1 cellular context compared by ENCODE assay signal in the genomic region with DNA sequence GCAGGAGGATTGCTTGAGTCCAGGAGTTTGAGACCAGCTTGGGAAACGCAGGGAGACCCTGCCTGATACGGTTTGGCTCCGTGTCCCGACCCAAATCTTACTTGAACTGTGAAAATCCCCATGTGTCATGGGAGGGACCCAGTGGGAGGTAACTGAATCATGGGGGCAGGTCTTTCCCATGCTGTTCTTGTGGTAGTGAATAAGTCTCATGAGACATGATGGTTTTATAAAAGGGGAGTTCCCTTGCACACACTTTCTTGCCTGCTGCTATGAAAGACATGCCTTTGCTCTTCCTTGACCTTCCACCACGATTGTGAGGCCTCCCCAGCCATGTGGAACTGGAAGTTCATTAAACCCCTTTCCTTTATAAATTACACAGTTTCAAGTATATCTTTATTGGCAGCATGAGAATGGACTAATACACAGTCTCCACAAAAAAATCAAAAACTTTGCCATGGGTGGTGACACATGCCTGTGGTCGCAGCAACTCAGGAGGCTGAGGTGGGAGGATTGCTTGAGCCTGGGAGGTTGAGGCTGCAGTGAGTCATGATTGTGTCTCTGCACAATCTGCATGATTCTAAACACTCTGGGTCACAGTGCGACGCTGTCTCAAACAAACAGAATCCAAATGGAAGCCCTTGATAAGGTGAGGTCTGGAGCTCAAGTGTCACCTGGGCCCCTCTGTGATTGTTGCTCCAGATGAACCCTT.
TF ChIP-seq lines count a peak whose summit lies in the region.

No MANE protein-coding gene starts in this region.

TF ChIP-seq in GM12878, 131 proteins besides CTCF, POLR2A, EP300 and RAD21:
- TF ChIP-seq ETV6 (conservative IDR thresholded peaks at IDR 0.05 in 1 of 2, IDR thresholded peaks at IDR 0.05 in 1 of 2; ENCODE audit: borderline replicate concordance in 1 of 2, low read depth in 1 of 2), result no peak
- TF ChIP-seq NR2C1 (IDR thresholded peaks at IDR 0.05), result no peak
- TF ChIP-seq MYC (IDR thresholded peaks at IDR 0.05; ENCODE audit: insufficient read depth, insufficient read length, insufficient replicate concordance, low read length, severe bottlenecking), result no peak
- no peak for TF ChIP-seq NR2F1 (conservative IDR thresholded peaks at IDR 0.05)
- TF ChIP-seq MEF2B (IDR thresholded peaks at IDR 0.05; ENCODE audit: partially characterized antibody, poor library complexity, severe bottlenecking), result peak; percentile 60
- TF ChIP-seq, protein P1, sequence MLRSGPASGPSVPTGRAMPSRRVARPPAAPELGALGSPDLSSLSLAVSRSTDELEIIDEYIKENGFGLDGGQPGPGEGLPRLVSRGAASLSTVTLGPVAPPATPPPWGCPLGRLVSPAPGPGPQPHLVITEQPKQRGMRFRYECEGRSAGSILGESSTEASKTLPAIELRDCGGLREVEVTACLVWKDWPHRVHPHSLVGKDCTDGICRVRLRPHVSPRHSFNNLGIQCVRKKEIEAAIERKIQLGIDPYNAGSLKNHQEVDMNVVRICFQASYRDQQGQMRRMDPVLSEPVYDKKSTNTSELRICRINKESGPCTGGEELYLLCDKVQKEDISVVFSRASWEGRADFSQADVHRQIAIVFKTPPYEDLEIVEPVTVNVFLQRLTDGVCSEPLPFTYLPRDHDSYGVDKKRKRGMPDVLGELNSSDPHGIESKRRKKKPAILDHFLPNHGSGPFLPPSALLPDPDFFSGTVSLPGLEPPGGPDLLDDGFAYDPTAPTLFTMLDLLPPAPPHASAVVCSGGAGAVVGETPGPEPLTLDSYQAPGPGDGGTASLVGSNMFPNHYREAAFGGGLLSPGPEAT (IDR thresholded peaks at IDR 0.05; ENCODE audit: low read depth), result 0 out of 2 replicates have a peak, but pooled peaks have one; percentile 15
